ENCODE assay signal across 23 cellular contexts in genomic region chr19:48946789-48947542, GRCh38. TPM values are rescaled to one million over a fixed set of nuclear protein-coding genes. Genes with fewer than 3 reads are reported as not detected.
"Had no signal": no experiment of that assay in that cellular context is flagged by ENCODE, and none has a peak within 500 bp of the region (broad histone marks: within the 10 kb centered on the region; RNA-seq: fewer than 3 reads in every experiment).

No MANE protein-coding gene starts in this region.

- H3K36me3 Mint-ChIP-seq: memory B cell, naive B cell had no signal

- H3K4me3 Mint-ChIP-seq: dendritic cell treated with granulocyte-macrophage colony-stimulating factor and Interleukin-4, amounts not matched to agents 40 ng/mL and 50 ng/mL, for 4 days; effector memory CD8-positive, alpha-beta T cell; memory B cell; naive B cell had no signal

- H3K27ac ChIP-seq: hepatocyte, left ventricle myocardium inferior, lower lobe of right lung, stomach, thoracic aorta, transverse colon had no signal

- H3K4me2 ChIP-seq: hepatocyte had no signal

- H3K9me3 ChIP-seq: left ventricle myocardium inferior, thoracic aorta, transverse colon had no signal

- H3K27me3 Mint-ChIP-seq: effector memory CD8-positive, alpha-beta T cell; memory B cell; naive B cell had no signal

- H2AFZ ChIP-seq: hepatocyte had no signal

- H3K4me1 Mint-ChIP-seq: memory B cell, naive B cell had no signal

- DNase-seq: effector memory CD8-positive, alpha-beta T cell; erythroblast; foreskin melanocyte; head of caudate nucleus; left cardiac atrium; left ventricle myocardium inferior; lower lobe of right lung; midbrain; naive B cell; posterior cingulate gyrus; small intestine; stimulated activated CD4-positive, alpha-beta T cell treated with anti-CD3 and anti-CD28 coated beads, Interleukin-12 subunit alpha, Interleukin-12 subunit beta, amount 100 ng/mL, for 4 hours; stimulated activated naive CD4-positive, alpha-beta T cell; stomach; transverse colon had no signal

- H3K4me1 ChIP-seq: left ventricle myocardium inferior, lower lobe of right lung, stomach, transverse colon had no signal

- FAIRE-seq: colon, kidney, small intestine, urothelium cell line had no signal

- H3K27me3 ChIP-seq: hepatocyte, stomach, transverse colon had no signal

- H3K4me3 ChIP-seq: hepatocyte, left ventricle myocardium inferior, lower lobe of right lung, stomach, thoracic aorta, transverse colon had no signal

- H3K9me3 Mint-ChIP-seq: effector memory CD8-positive, alpha-beta T cell had no signal

- H3K79me2 ChIP-seq: hepatocyte had no signal

- H3K27ac Mint-ChIP-seq: dendritic cell treated with granulocyte-macrophage colony-stimulating factor and Interleukin-4, amounts not matched to agents 40 ng/mL and 50 ng/mL, for 4 days; effector memory CD8-positive, alpha-beta T cell; memory B cell; naive B cell had no signal

- H3K36me3 ChIP-seq: left ventricle myocardium inferior, lower lobe of right lung, stomach, thoracic aorta, transverse colon had no signal

RNA-seq across cellular contexts. Expression of gene DHDH, which starts 13.5 kb away (rescaled TPM):
- total RNA-seq: left cardiac atrium, left ventricle myocardium inferior, pulmonary artery endothelial cell had no signal
